Comparison of ENCODE assay signal across 8 cellular contexts in genomic region chr16:1705688-1706385, GRCh38. TPM values are rescaled to one million over a fixed set of nuclear protein-coding genes. Genes with fewer than 3 reads are reported as not detected.
DNase-seq lines count a peak whose midpoint lies in the region; ATAC-seq and TF ChIP-seq lines count a peak whose summit lies in the region.

A gene with protein sequence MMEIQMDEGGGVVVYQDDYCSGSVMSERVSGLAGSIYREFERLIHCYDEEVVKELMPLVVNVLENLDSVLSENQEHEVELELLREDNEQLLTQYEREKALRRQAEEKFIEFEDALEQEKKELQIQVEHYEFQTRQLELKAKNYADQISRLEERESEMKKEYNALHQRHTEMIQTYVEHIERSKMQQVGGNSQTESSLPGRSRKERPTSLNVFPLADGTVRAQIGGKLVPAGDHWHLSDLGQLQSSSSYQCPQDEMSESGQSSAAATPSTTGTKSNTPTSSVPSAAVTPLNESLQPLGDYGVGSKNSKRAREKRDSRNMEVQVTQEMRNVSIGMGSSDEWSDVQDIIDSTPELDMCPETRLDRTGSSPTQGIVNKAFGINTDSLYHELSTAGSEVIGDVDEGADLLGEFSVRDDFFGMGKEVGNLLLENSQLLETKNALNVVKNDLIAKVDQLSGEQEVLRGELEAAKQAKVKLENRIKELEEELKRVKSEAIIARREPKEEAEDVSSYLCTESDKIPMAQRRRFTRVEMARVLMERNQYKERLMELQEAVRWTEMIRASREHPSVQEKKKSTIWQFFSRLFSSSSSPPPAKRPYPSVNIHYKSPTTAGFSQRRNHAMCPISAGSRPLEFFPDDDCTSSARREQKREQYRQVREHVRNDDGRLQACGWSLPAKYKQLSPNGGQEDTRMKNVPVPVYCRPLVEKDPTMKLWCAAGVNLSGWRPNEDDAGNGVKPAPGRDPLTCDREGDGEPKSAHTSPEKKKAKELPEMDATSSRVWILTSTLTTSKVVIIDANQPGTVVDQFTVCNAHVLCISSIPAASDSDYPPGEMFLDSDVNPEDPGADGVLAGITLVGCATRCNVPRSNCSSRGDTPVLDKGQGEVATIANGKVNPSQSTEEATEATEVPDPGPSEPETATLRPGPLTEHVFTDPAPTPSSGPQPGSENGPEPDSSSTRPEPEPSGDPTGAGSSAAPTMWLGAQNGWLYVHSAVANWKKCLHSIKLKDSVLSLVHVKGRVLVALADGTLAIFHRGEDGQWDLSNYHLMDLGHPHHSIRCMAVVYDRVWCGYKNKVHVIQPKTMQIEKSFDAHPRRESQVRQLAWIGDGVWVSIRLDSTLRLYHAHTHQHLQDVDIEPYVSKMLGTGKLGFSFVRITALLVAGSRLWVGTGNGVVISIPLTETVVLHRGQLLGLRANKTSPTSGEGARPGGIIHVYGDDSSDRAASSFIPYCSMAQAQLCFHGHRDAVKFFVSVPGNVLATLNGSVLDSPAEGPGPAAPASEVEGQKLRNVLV (N-terminal part only) (plus strand): TSS chr16:1706195. CDS start chr16:1706340, 145 bp downstream.

- H3K4me1 ChIP-seq in thoracic aorta (ENCODE audit: control insufficient read depth in 1 of 2, low read depth in 2 of 2): peaks cover 10 to 36% of the 10 kb centered on the region in 2 donors

- no peaks in the 10 kb centered on the region for H3K9me3 ChIP-seq in thoracic aorta

- H3K4me3 Mint-ChIP-seq in HFFc6 (peak within 1 kb of the TSS; percentile 96), osteocyte (ENCODE audit: unreplicated experiment) (peak within 1 kb of the TSS; percentile 95)
- H3K4me3 Mint-ChIP-seq in activated naive CD4-positive, alpha-beta T cell treated with anti-CD3 and anti-CD28 coated beads, Interleukin-2, amount 50 U/mL, for 24 hours: peak within 1 kb of the TSS; percentile 95

- peak within 1 kb of the TSS; percentile 95 to 96 for H3K27ac ChIP-seq in thoracic aorta

- TF ChIP-seq CTCF in GM10266 (IDR thresholded peaks at IDR 0.05; ENCODE audit: control insufficient read depth, insufficient read depth, low read depth, missing control alignments) (peak; percentile 99), HFFc6 (IDR thresholded peaks at IDR 0.05) (peak; percentile 99), osteocyte (IDR thresholded peaks at IDR 0.05) (peak; percentile 97), thoracic aorta (IDR thresholded peaks at IDR 0.05) (peak; percentile 90)

- H3K9me3 Mint-ChIP-seq in HFFc6 (no peaks in the 10 kb centered on the region), osteocyte (ENCODE audit: unreplicated experiment) (no peaks in the 10 kb centered on the region)
- no peaks in the 10 kb centered on the region for H3K9me3 Mint-ChIP-seq in activated naive CD4-positive, alpha-beta T cell treated with anti-CD3 and anti-CD28 coated beads, Interleukin-2, amount 50 U/mL, for 24 hours

- no peaks in the 10 kb centered on the region for H3K36me3 ChIP-seq in thoracic aorta

- H3K4me1 Mint-ChIP-seq in HFFc6 (ENCODE audit: low read depth): peaks cover 38% of the 10 kb centered on the region
- H3K4me1 Mint-ChIP-seq in activated naive CD4-positive, alpha-beta T cell treated with anti-CD3 and anti-CD28 coated beads, Interleukin-2, amount 50 U/mL, for 24 hours: peaks cover 26% of the 10 kb centered on the region
- H3K4me1 Mint-ChIP-seq in osteocyte (ENCODE audit: unreplicated experiment): peaks cover 35% of the 10 kb centered on the region

- peaks cover 14% of the 10 kb centered on the region for H3K36me3 Mint-ChIP-seq in HFFc6 (ENCODE audit: low read depth)
- H3K36me3 Mint-ChIP-seq in activated naive CD4-positive, alpha-beta T cell treated with anti-CD3 and anti-CD28 coated beads, Interleukin-2, amount 50 U/mL, for 24 hours: peaks cover 2% of the 10 kb centered on the region
- H3K36me3 Mint-ChIP-seq in osteocyte (ENCODE audit: unreplicated experiment): peaks cover 13% of the 10 kb centered on the region

- ATAC-seq in SK-N-SH treated with all-trans-retinoic acid at 6 μM for 48 hours (peak; percentile 81), thoracic aorta (ENCODE audit: insufficient number of reproducible peaks, low FRiP score, low read depth) (peak; percentile 90)

- H3K27ac Mint-ChIP-seq in HFFc6: peak within 1 kb of the TSS; percentile 97
- H3K27ac Mint-ChIP-seq in activated naive CD4-positive, alpha-beta T cell treated with anti-CD3 and anti-CD28 coated beads, Interleukin-2, amount 50 U/mL, for 24 hours: peak within 1 kb of the TSS; percentile 96
- peak within 1 kb of the TSS; percentile 99 for H3K27ac Mint-ChIP-seq in osteocyte (ENCODE audit: unreplicated experiment)

- peak within 1 kb of the TSS; percentile 81 for H3K4me3 ChIP-seq in thoracic aorta

- H3K27me3 Mint-ChIP-seq in HFFc6 (ENCODE audit: insufficient read depth) (no peaks in the 10 kb centered on the region), osteocyte (ENCODE audit: unreplicated experiment) (no peaks in the 10 kb centered on the region)
- no peaks in the 10 kb centered on the region for H3K27me3 Mint-ChIP-seq in activated naive CD4-positive, alpha-beta T cell treated with anti-CD3 and anti-CD28 coated beads, Interleukin-2, amount 50 U/mL, for 24 hours

- H3K27me3 ChIP-seq in thoracic aorta (replicated peaks; ENCODE audit: insufficient read depth): no peaks in the 10 kb centered on the region

- DNase-seq in GM10266 (ENCODE audit: extremely low spot score): peak; percentile 100
- DNase-seq in HFFc6: peak; percentile 81
- peak; percentile 93 for DNase-seq in NAMALWA (ENCODE audit: low spot score)
- DNase-seq in glomerular visceral epithelial cell (ENCODE audit: extremely low spot score): peak; percentile 90
- DNase-seq in osteocyte (ENCODE audit: extremely low spot score, unreplicated experiment): peak; percentile 99
- peak; percentile 35 for DNase-seq in thoracic aorta (ENCODE audit: low spot score)

TF ChIP-seq in SK-N-SH treated with all-trans-retinoic acid at 6 μM for 48 hours, 23 proteins besides CTCF, POLR2A, EP300 and RAD21:
- peak; percentile 85 for TF ChIP-seq ZFP3 (CRISPR knock-in tag; IDR thresholded peaks at IDR 0.05)
- TF ChIP-seq TCF4 (CRISPR knock-in tag; IDR thresholded peaks at IDR 0.05; ENCODE audit: borderline replicate concordance): no peak
- TF ChIP-seq CSRNP3 (CRISPR knock-in tag; IDR thresholded peaks at IDR 0.05): peak; percentile 53; the same call in 1 of the 2 replicates
- TF ChIP-seq GLIS3 (CRISPR knock-in tag; IDR thresholded peaks at IDR 0.05): peak; percentile 79; the same call in 1 of the 2 replicates
- TF ChIP-seq, protein P1, sequence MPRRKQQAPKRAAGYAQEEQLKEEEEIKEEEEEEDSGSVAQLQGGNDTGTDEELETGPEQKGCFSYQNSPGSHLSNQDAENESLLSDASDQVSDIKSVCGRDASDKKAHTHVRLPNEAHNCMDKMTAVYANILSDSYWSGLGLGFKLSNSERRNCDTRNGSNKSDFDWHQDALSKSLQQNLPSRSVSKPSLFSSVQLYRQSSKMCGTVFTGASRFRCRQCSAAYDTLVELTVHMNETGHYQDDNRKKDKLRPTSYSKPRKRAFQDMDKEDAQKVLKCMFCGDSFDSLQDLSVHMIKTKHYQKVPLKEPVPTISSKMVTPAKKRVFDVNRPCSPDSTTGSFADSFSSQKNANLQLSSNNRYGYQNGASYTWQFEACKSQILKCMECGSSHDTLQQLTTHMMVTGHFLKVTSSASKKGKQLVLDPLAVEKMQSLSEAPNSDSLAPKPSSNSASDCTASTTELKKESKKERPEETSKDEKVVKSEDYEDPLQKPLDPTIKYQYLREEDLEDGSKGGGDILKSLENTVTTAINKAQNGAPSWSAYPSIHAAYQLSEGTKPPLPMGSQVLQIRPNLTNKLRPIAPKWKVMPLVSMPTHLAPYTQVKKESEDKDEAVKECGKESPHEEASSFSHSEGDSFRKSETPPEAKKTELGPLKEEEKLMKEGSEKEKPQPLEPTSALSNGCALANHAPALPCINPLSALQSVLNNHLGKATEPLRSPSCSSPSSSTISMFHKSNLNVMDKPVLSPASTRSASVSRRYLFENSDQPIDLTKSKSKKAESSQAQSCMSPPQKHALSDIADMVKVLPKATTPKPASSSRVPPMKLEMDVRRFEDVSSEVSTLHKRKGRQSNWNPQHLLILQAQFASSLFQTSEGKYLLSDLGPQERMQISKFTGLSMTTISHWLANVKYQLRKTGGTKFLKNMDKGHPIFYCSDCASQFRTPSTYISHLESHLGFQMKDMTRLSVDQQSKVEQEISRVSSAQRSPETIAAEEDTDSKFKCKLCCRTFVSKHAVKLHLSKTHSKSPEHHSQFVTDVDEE (CRISPR knock-in tag; IDR thresholded peaks at IDR 0.05): 0 out of 2 replicates have a peak, but pooled peaks have one; percentile 12
- no peak for TF ChIP-seq ZC3H10 (CRISPR knock-in tag; IDR thresholded peaks at IDR 0.05)
- 0 out of 2 replicates have a peak, but pooled peaks have one; percentile 44 for TF ChIP-seq ESRRG (CRISPR knock-in tag; IDR thresholded peaks at IDR 0.05)

RNA-seq across cellular contexts. Expression of the gene that starts here (rescaled TPM):
- total RNA-seq in HFFc6 (2021; fragmentation: NEBNext Ultra II Directional; extraction: Animal tissue kit (Norgen Biotek cat#: 25700)): 10 to 100 TPM; 34.3 to 39.9 (median 37.1) TPM
- 89.7 and 105 TPM in 2 replicates for total RNA-seq in osteocyte
- total RNA-seq in thoracic aorta: 100 to 1,000 TPM; 109 to 111 TPM

Comparison
In these comparisons a context has a peak if more than half of its experiments do, and no peak if none do; other contexts are left out.
1. Peak in every context shown above with its lines: DNase-seq, ATAC-seq, H3K4me3 ChIP-seq and H3K27ac ChIP-seq.
2. DNase-seq: peak in every context shown above with its lines; median percentile 100 in GM10266; 99 in osteocyte; 93 in NAMALWA; 90 in glomerular visceral epithelial cell; 81 in HFFc6; 35 in thoracic aorta.